8 cellular contexts compared by ENCODE assay signal in genomic region chr6:134822920-134823430, GRCh38.
DNase-seq lines count a peak whose midpoint lies in the region; ATAC-seq, FAIRE-seq and TF ChIP-seq lines count a peak whose summit lies in the region.

No MANE protein-coding gene starts in this region.

- H3K27me3 Mint-ChIP-seq in activated CD8-positive, alpha-beta memory T cell treated with anti-CD3 and anti-CD28 coated beads, Interleukin-2, amount 10 ng/mL, durations not matched to agents 7 days and 5 days = peaks cover 10% of the 10 kb centered on the region

- H3K4me3 Mint-ChIP-seq in activated CD8-positive, alpha-beta memory T cell treated with anti-CD3 and anti-CD28 coated beads, Interleukin-2, amount 10 ng/mL, durations not matched to agents 7 days and 5 days = no peak overlapping the region

- CTCF ChIA-PET in activated CD8-positive, alpha-beta memory T cell treated with anti-CD3 and anti-CD28 coated beads, Interleukin-2, amount 10 ng/mL, durations not matched to agents 7 days and 5 days (lab: Charles Lee) = interaction anchor here (0.7 to 2.6 kb wide), 15 partner anchors 11 to 701 kb away, joined by 3 to 15 read pairs (median 4); no protein-coding TSS in a partner anchor

- no peak overlapping the region for H3K27ac ChIP-seq in small intestine (ENCODE audit: low read depth in 1 of 2, low read length in 1 of 2)

- no peaks in the 10 kb centered on the region for H3K36me3 Mint-ChIP-seq in activated CD8-positive, alpha-beta memory T cell treated with anti-CD3 and anti-CD28 coated beads, Interleukin-2, amount 10 ng/mL, durations not matched to agents 7 days and 5 days

- no peak overlapping the region for H3K27ac Mint-ChIP-seq in activated CD8-positive, alpha-beta memory T cell treated with anti-CD3 and anti-CD28 coated beads, Interleukin-2, amount 10 ng/mL, durations not matched to agents 7 days and 5 days

- H3K36me3 ChIP-seq in small intestine (ENCODE audit: control insufficient read depth in 2 of 2, insufficient read depth in 2 of 2, low read length in 2 of 2) = no peaks in the 10 kb centered on the region

- DNase-seq in activated CD8-positive, alpha-beta memory T cell treated with anti-CD3 and anti-CD28 coated beads, Interleukin-2, amount 10 ng/mL, durations not matched to agents 7 days and 5 days = peak; percentile 51
- DNase-seq in activated CD8-positive, alpha-beta memory T cell treated with anti-CD3 and anti-CD28 coated beads, Interleukin-2, amount 50 U/mL, for 48 hours = no peak
- DNase-seq in HFF-Myc (ENCODE audit: extremely low read depth, low read depth) = peak; percentile 83
- DNase-seq in MV-4-11 (lab: John Stamatoyannopoulos, UW) = peak; percentile 53
- peak; percentile 63 for DNase-seq in SHP77 treated with DMSO at 0.1 percent for 48 hours (lab: John Stamatoyannopoulos, UW)
- peak; percentile 60 for DNase-seq in brain pericyte (ENCODE audit: low read depth, low spot score)
- DNase-seq in iPS-NIHi7 (ENCODE audit: extremely low spot score) = peak; percentile 89
- DNase-seq in small intestine = peak; percentile 83

- WGBS in small intestine, 3 donors = 10 to 12% (median 11%) methylated on average over 10 of the region's 10 CpGs

- H3K27me3 ChIP-seq in small intestine (ENCODE audit: control insufficient read depth in 2 of 2, insufficient read depth in 2 of 2, low read length in 2 of 2) = no peaks in the 10 kb centered on the region

- peaks cover 2% of the 10 kb centered on the region for H3K9me3 Mint-ChIP-seq in activated CD8-positive, alpha-beta memory T cell treated with anti-CD3 and anti-CD28 coated beads, Interleukin-2, amount 10 ng/mL, durations not matched to agents 7 days and 5 days (ENCODE audit: low read depth)

- H3K4me1 ChIP-seq in small intestine (ENCODE audit: control insufficient read depth in 2 of 2, insufficient read depth in 1 of 2, low read depth in 1 of 2, low read length in 1 of 2) = peaks cover 2 to 4% of the 10 kb centered on the region in 2 donors

- TF ChIP-seq CTCF in HFF-Myc (IDR thresholded peaks at IDR 0.05; ENCODE audit: low read depth, low read length, missing control alignments) = peak; percentile 79

- peak; percentile 68 for ATAC-seq in activated CD8-positive, alpha-beta memory T cell treated with anti-CD3 and anti-CD28 coated beads, Interleukin-2, amount 10 ng/mL, durations not matched to agents 7 days and 5 days

- FAIRE-seq in small intestine (lab: Jason Lieb, UNC) = no peak

- H3K9me3 ChIP-seq in small intestine (ENCODE audit: control insufficient read depth, low read depth) = no peaks in the 10 kb centered on the region

- H3K4me3 ChIP-seq in HFF-Myc (replicated peaks; ENCODE audit: low read depth, low read length) (no peak overlapping the region), small intestine (ENCODE audit: low read depth in 1 of 2, low read length in 2 of 2) (no peak overlapping the region)

- H3K4me1 Mint-ChIP-seq in activated CD8-positive, alpha-beta memory T cell treated with anti-CD3 and anti-CD28 coated beads, Interleukin-2, amount 10 ng/mL, durations not matched to agents 7 days and 5 days = no peaks in the 10 kb centered on the region
